ENCODE assay signal across 20 cellular contexts in genomic region chr22:44821741-44822425, GRCh38.
A peak's percentile ranks its signal among the peaks of the same experiment; 100 is the strongest.
DNase-seq lines count a peak whose midpoint lies in the region; TF ChIP-seq lines count a peak whose summit lies in the region.
"Had no signal": no experiment of that assay in that cellular context is flagged by ENCODE, and none has a peak within 500 bp of the region (broad histone marks: within the 10 kb centered on the region; RNA-seq: fewer than 3 reads in every experiment).

No MANE protein-coding gene starts in this region.

- H3K36me3 ChIP-seq in HAP-1 (replicated peaks) (peaks cover 5% of the 10 kb centered on the region), sigmoid colon (no peaks in the 10 kb centered on the region), vagina (no peaks in the 10 kb centered on the region)
- H3K36me3 ChIP-seq: Peyer's patch had no signal

- WGBS in sigmoid colon, 2 donors = 83 to 92% methylated on average over 21 of the region's 21 CpGs

- TF ChIP-seq CTCF in sigmoid colon (IDR thresholded peaks at IDR 0.05) (no peak), vagina (IDR thresholded peaks at IDR 0.05) (no peak)

- H3K4me3 ChIP-seq in HAP-1 (no peak overlapping the region), sigmoid colon (no peak overlapping the region), vagina (no peak overlapping the region)
- H3K4me3 ChIP-seq: Peyer's patch had no signal

- intact Hi-C loops in sigmoid colon (cut with DNase I) = loop anchor here (5.0 kb wide), 1 partner anchor 275 kb away; no protein-coding TSS in a partner anchor
- intact Hi-C loops in vagina (cut with DNase I) = loop anchor here (10.0 kb wide), 1 partner anchor 273 kb away; no protein-coding TSS in a partner anchor

- in situ Hi-C loops in HAP-1 (cut with MboI; ENCODE audit: low sequenced_read_pairs) = no loop called here

- H3K27ac ChIP-seq in sigmoid colon = no peak overlapping the region
- H3K27ac ChIP-seq in vagina = no peak overlapping the region
- H3K27ac ChIP-seq: Peyer's patch had no signal

- TF ChIP-seq EP300 in sigmoid colon (IDR thresholded peaks at IDR 0.05) = no peak

- H3K27me3 ChIP-seq in HAP-1 (ENCODE audit: low read depth) (no peaks in the 10 kb centered on the region), sigmoid colon (peaks cover 0 to 24% (median 10%) of the 10 kb centered on the region in 3 donors), vagina (no peaks in the 10 kb centered on the region)
- H3K27me3 ChIP-seq: Peyer's patch had no signal

- H3K4me1 ChIP-seq in HAP-1 (peaks cover 3% of the 10 kb centered on the region; the same call in 1 of the 2 replicates), sigmoid colon (no peaks in the 10 kb centered on the region), vagina (no peaks in the 10 kb centered on the region)
- H3K4me1 ChIP-seq: Caco-2, Peyer's patch had no signal

- H3K9me3 ChIP-seq in HAP-1 = no peaks in the 10 kb centered on the region
- H3K9me3 ChIP-seq in sigmoid colon = no peaks in the 10 kb centered on the region
- H3K9me3 ChIP-seq in vagina = no peaks in the 10 kb centered on the region
- H3K9me3 ChIP-seq: Caco-2, Peyer's patch, SK-N-SH had no signal

- peak; percentile 47 for DNase-seq in COLO829 (ENCODE audit: low spot score)
- DNase-seq in HAP-1 (ENCODE audit: low spot score in 2 of 2) = peak; percentile 9 to 32
- peak; percentile 6 for DNase-seq in foreskin melanocyte
- DNase-seq in sigmoid colon = peak; percentile 10
- DNase-seq in stimulated activated CD4-positive, alpha-beta T cell treated with anti-CD3 and anti-CD28 coated beads, Interleukin-15, amount 100 ng/mL, for 24 hours = no peak
- DNase-seq in activated effector memory CD4-positive, alpha-beta T cell treated with Interleukin-2 at 50 U/mL for 16 hours = no peak
- no peak for DNase-seq in vagina (ENCODE audit: extremely low spot score in 2 of 2)
- DNase-seq: Caco-2; CD4-positive, alpha-beta T cell; DMS 273 treated with DMSO at 0.1 percent for 48 hours; DMS79 treated with DMSO at 0.1 percent for 48 hours; Karpas-422; MV-4-11; NCI-H1105 treated with DMSO at 0.1 percent for 48 hours; NCI-H2029 treated with DMSO at 0.1 percent for 48 hours; NCI-H226; NCI-H524; Peyer's patch; SHP77 treated with DMSO at 0.1 percent for 48 hours; SK-N-SH had no signal

- TF ChIP-seq POLR2A in sigmoid colon (IDR thresholded peaks at IDR 0.05) (no peak), vagina (IDR thresholded peaks at IDR 0.05) (no peak)

Comparison
In these comparisons a context has a peak if more than half of its experiments do, and no peak if none do; other contexts are left out.
1. DNase-seq: peak in COLO829 (single experiment), HAP-1 (2 of 2), foreskin melanocyte (single experiment) and sigmoid colon (single experiment); none in stimulated activated CD4-positive, alpha-beta T cell treated with anti-CD3 and anti-CD28 coated beads, Interleukin-15, amount 100 ng/mL, for 24 hours (single experiment), activated effector memory CD4-positive, alpha-beta T cell treated with Interleukin-2 at 50 U/mL for 16 hours (single experiment) and vagina (0 of 2).